Comparison of ENCODE assay signal across 17 cellular contexts in genomic region chr15:56208185-56208584, GRCh38. TPM values are rescaled to one million over a fixed set of nuclear protein-coding genes. Genes with fewer than 3 reads are reported as not detected.
DNase-seq lines count a peak whose midpoint lies in the region; ATAC-seq and TF ChIP-seq lines count a peak whose summit lies in the region.
"Had no signal": no experiment of that assay in that cellular context is flagged by ENCODE, and none has a peak within 500 bp of the region (broad histone marks: within the 10 kb centered on the region; RNA-seq: fewer than 3 reads in every experiment).

No MANE protein-coding gene starts in this region.

- H3K9me3 ChIP-seq in KOPT-K1 (ENCODE audit: insufficient read depth, low read length, poor library complexity, severe bottlenecking) = peaks cover 31% of the 10 kb centered on the region
- no peaks in the 10 kb centered on the region for H3K9me3 ChIP-seq in adipocyte (ENCODE audit: control insufficient read depth, low read length)
- H3K9me3 ChIP-seq in gastrocnemius medialis = no peaks in the 10 kb centered on the region
- H3K9me3 ChIP-seq: right lobe of liver had no signal

- TF ChIP-seq CTCF in osteocyte (IDR thresholded peaks at IDR 0.05) (no peak), gastrocnemius medialis (IDR thresholded peaks at IDR 0.05 in 4 of 5, conservative IDR thresholded peaks at IDR 0.05 in 1 of 5) (no peak)

- H3K36me3 Mint-ChIP-seq in T-helper 1 cell treated with Interleukin-12 subunit alpha and Interleukin-12 subunit beta and Interleukin-4 antibody, amounts not matched to agents 30 μg/mL and 1 μg/mL, for 36 hours (ENCODE audit: low read depth) = peaks cover 36% of the 10 kb centered on the region
- H3K36me3 Mint-ChIP-seq in osteocyte (ENCODE audit: unreplicated experiment) = peaks cover 23% of the 10 kb centered on the region

- TF ChIP-seq POLR2A in gastrocnemius medialis (IDR thresholded peaks at IDR 0.05) = no peak

- H3K4me3 Mint-ChIP-seq in T-helper 1 cell treated with Interleukin-12 subunit alpha and Interleukin-12 subunit beta and Interleukin-4 antibody, amounts not matched to agents 30 μg/mL and 1 μg/mL, for 36 hours = no peak overlapping the region
- H3K4me3 Mint-ChIP-seq in osteocyte (ENCODE audit: unreplicated experiment) = no peak overlapping the region

- ATAC-seq in gastrocnemius medialis (no peak), HG02970 (IDR thresholded peaks at IDR 0.05; ENCODE audit: low FRiP score, unreplicated experiment) (no peak)
- ATAC-seq: Panc1, right lobe of liver had no signal

- no peaks in the 10 kb centered on the region for H3K27me3 ChIP-seq in adipocyte (replicated peaks; ENCODE audit: control insufficient read depth, insufficient read depth, low read length)
- no peaks in the 10 kb centered on the region for H3K27me3 ChIP-seq in gastrocnemius medialis
- H3K27me3 ChIP-seq: right lobe of liver had no signal

- no peak overlapping the region for H3K9ac ChIP-seq in adipocyte (ENCODE audit: low read length)

- H3K4me1 ChIP-seq in adipocyte (ENCODE audit: control insufficient read depth, insufficient read depth, low read length) (peaks cover 39% of the 10 kb centered on the region), gastrocnemius medialis (peaks cover 59 to 69% of the 10 kb centered on the region in 2 donors)

- intact Hi-C loops in gastrocnemius medialis (cut with DNase I; ENCODE audit: low total_unique reads) = no loop called here

- no peaks in the 10 kb centered on the region for H3K27me3 Mint-ChIP-seq in T-helper 1 cell treated with Interleukin-12 subunit alpha and Interleukin-12 subunit beta and Interleukin-4 antibody, amounts not matched to agents 30 μg/mL and 1 μg/mL, for 36 hours (ENCODE audit: low read depth)
- H3K27me3 Mint-ChIP-seq in osteocyte (ENCODE audit: unreplicated experiment) = no peaks in the 10 kb centered on the region

- H3K27ac Mint-ChIP-seq in T-helper 1 cell treated with Interleukin-12 subunit alpha and Interleukin-12 subunit beta and Interleukin-4 antibody, amounts not matched to agents 30 μg/mL and 1 μg/mL, for 36 hours = peak overlapping the region; percentile 47
- H3K27ac Mint-ChIP-seq in osteocyte (ENCODE audit: unreplicated experiment) = peak overlapping the region; percentile 54

- DNase-seq in T-helper 1 cell (no peak), adipocyte (ENCODE audit: low read depth) (peak; percentile 22), osteocyte (ENCODE audit: extremely low spot score, unreplicated experiment) (no peak), gastrocnemius medialis (no peak), islet precursor cell (no peak)
- DNase-seq: caudate nucleus; COR-L47; GDM1; NCI-H1417; NCI-H510A; right lobe of liver; stimulated activated CD4-positive, alpha-beta T cell treated with anti-CD3 and anti-CD28 coated beads, Interleukin-4, amount 100 ng/mL, for 1 hour had no signal

- H3K4me3 ChIP-seq in adipocyte (ENCODE audit: low read length) = no peak overlapping the region
- no peak overlapping the region for H3K4me3 ChIP-seq in gastrocnemius medialis
- H3K4me3 ChIP-seq: right lobe of liver had no signal

- in situ Hi-C loops in gastrocnemius medialis (cut with MboI; ENCODE audit: low sequenced_read_pairs in 4 of 4) = no loop called here

- H3K4me1 Mint-ChIP-seq in T-helper 1 cell treated with Interleukin-12 subunit alpha and Interleukin-12 subunit beta and Interleukin-4 antibody, amounts not matched to agents 30 μg/mL and 1 μg/mL, for 36 hours (ENCODE audit: low read depth) = peaks cover 54% of the 10 kb centered on the region
- peaks cover 42% of the 10 kb centered on the region for H3K4me1 Mint-ChIP-seq in osteocyte (ENCODE audit: unreplicated experiment)

- peaks cover 24% of the 10 kb centered on the region for H3K9me3 Mint-ChIP-seq in T-helper 1 cell treated with Interleukin-12 subunit alpha and Interleukin-12 subunit beta and Interleukin-4 antibody, amounts not matched to agents 30 μg/mL and 1 μg/mL, for 36 hours
- H3K9me3 Mint-ChIP-seq in osteocyte (ENCODE audit: unreplicated experiment) = peaks cover 25% of the 10 kb centered on the region

- H3K27ac ChIP-seq in KOPT-K1 (ENCODE audit: low read depth, low read length, poor library complexity, severe bottlenecking) (peak overlapping the region; percentile 55), gastrocnemius medialis (peak overlapping the region in 2 of 4 donors; percentile 17 to 39)
- H3K27ac ChIP-seq: 22Rv1, right lobe of liver had no signal

- H3K36me3 ChIP-seq in KOPT-K1 (ENCODE audit: insufficient read depth, low read length) = peaks cover 25% of the 10 kb centered on the region
- H3K36me3 ChIP-seq in adipocyte (ENCODE audit: control insufficient read depth, insufficient read depth, low read length, severe bottlenecking) = no peaks in the 10 kb centered on the region
- H3K36me3 ChIP-seq in gastrocnemius medialis = no peaks in the 10 kb centered on the region
- H3K36me3 ChIP-seq: right lobe of liver had no signal

RNA-seq across cellular contexts. Expression of gene RFX7, which starts 35.5 kb away (rescaled TPM):
- total RNA-seq in osteocyte (20.2 and 21.3 TPM in 2 replicates), gastrocnemius medialis (10 to 100 TPM in 2 of 4 donors, 1 to 10 TPM in 2; 9.6 to 11.7 (median 10.7) TPM)
